Comparison of ENCODE assay signal across 11 cellular contexts in the genomic region with DNA sequence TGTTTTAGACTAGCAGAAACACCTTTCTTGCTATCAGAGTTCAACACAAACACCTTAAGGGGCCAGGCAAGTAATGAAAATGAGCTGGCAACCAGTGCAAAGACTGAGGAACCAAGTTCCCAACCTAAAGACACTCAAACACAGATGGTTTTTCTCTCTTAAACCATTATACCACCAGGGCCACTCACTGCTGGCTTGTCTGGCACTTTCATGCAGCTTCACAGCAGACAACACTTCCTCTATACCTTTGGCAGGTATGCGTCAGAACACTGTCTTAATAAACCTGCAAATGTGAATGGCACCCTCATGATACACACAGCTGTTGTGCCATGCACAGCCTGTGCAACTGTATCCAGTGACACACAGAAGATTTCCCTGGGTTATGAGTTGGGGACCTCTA. TPM values are rescaled to one million over a fixed set of nuclear protein-coding genes. Genes with fewer than 3 reads are reported as not detected.
DNase-seq lines count a peak whose midpoint lies in the region; ATAC-seq, FAIRE-seq and TF ChIP-seq lines count a peak whose summit lies in the region.
"Had no signal": no experiment of that assay in that cellular context is flagged by ENCODE, and none has a peak within 500 bp of the region (broad histone marks: within the 10 kb centered on the region; RNA-seq: fewer than 3 reads in every experiment).

No MANE protein-coding gene starts in this region.

- H3K27me3 ChIP-seq in RWPE2 (ENCODE audit: insufficient read depth, poor library complexity, severe bottlenecking) = no peaks in the 10 kb centered on the region
- H3K27me3 ChIP-seq in naive thymus-derived CD4-positive, alpha-beta T cell (ENCODE audit: control insufficient read depth in 2 of 2, insufficient read depth in 2 of 2, low read length in 2 of 2) = no peaks in the 10 kb centered on the region
- H3K27me3 ChIP-seq: upper lobe of right lung had no signal

- H3K27me3 Mint-ChIP-seq in activated CD4-positive, alpha-beta T cell treated with anti-CD3 and anti-CD28 coated beads for 36 hours = no peaks in the 10 kb centered on the region
- no peaks in the 10 kb centered on the region for H3K27me3 Mint-ChIP-seq in naive thymus-derived CD4-positive, alpha-beta T cell

- peak; percentile 31 for ATAC-seq in activated CD4-positive, alpha-beta T cell treated with anti-CD3 and anti-CD28 coated beads for 36 hours
- ATAC-seq in RWPE2 (ENCODE audit: low read depth) = no peak
- peak; percentile 74 for ATAC-seq in naive thymus-derived CD4-positive, alpha-beta T cell

- no peak overlapping the region for H3K4me3 ChIP-seq in RWPE2 (ENCODE audit: severe bottlenecking)
- no peak overlapping the region for H3K4me3 ChIP-seq in naive thymus-derived CD4-positive, alpha-beta T cell (ENCODE audit: low read length)
- H3K4me3 ChIP-seq: HAP-1, upper lobe of right lung had no signal

- no peak for FAIRE-seq in GM19239 (lab: Jason Lieb, UNC)

- intact Hi-C loops in activated CD4-positive, alpha-beta T cell treated with anti-CD3 and anti-CD28 coated beads for 36 hours (cut with DNase I, micrococcal nuclease) = loop anchor here (1.0 to 2.0 kb wide), 6 partner anchors 21 to 521 kb away; no protein-coding TSS in a partner anchor
- intact Hi-C loops in naive thymus-derived CD4-positive, alpha-beta T cell (cut with micrococcal nuclease) = loop anchor here (1.0 kb wide), 3 partner anchors 11 to 40 kb away; no protein-coding TSS in a partner anchor

- CTCF ChIA-PET in activated CD4-positive, alpha-beta T cell treated with anti-CD3 and anti-CD28 coated beads for 36 hours (lab: Charles Lee) = interaction anchor here (0.6 to 2.1 kb wide), 7 partner anchors 11 to 984 kb away, joined by 3 to 11 read pairs (median 4); no protein-coding TSS in a partner anchor
- CTCF ChIA-PET in naive thymus-derived CD4-positive, alpha-beta T cell (lab: Charles Lee) = interaction anchor here (0.7 to 2.3 kb wide), 5 partner anchors 9 to 50 kb away, joined by 3 to 8 read pairs (median 5); a partner anchor contains a TSS

- peaks cover 6% of the 10 kb centered on the region for H3K9me3 Mint-ChIP-seq in activated CD4-positive, alpha-beta T cell treated with anti-CD3 and anti-CD28 coated beads for 36 hours (ENCODE audit: low read depth)
- H3K9me3 Mint-ChIP-seq in naive thymus-derived CD4-positive, alpha-beta T cell = peaks cover 0 to 4% (median 0%) of the 10 kb centered on the region in 11 donors

- H3K36me3 Mint-ChIP-seq in activated CD4-positive, alpha-beta T cell treated with anti-CD3 and anti-CD28 coated beads for 36 hours (ENCODE audit: low read depth) = peaks cover 61% of the 10 kb centered on the region
- peaks cover 0 to 34% (median 5%) of the 10 kb centered on the region in 5 donors for H3K36me3 Mint-ChIP-seq in naive thymus-derived CD4-positive, alpha-beta T cell

- peak overlapping the region; percentile 86 for H3K27ac Mint-ChIP-seq in activated CD4-positive, alpha-beta T cell treated with anti-CD3 and anti-CD28 coated beads for 36 hours
- H3K27ac Mint-ChIP-seq in naive thymus-derived CD4-positive, alpha-beta T cell = peak overlapping the region; percentile 65 to 100 (median 92)

- peaks cover 4% of the 10 kb centered on the region for H3K4me1 ChIP-seq in RWPE2 (ENCODE audit: insufficient read depth, poor library complexity, severe bottlenecking)
- peaks cover 53 to 54% of the 10 kb centered on the region in 2 donors for H3K4me1 ChIP-seq in naive thymus-derived CD4-positive, alpha-beta T cell (ENCODE audit: control insufficient read depth in 2 of 2, insufficient read depth in 2 of 2, low read length in 2 of 2)
- H3K4me1 ChIP-seq: HAP-1 had no signal

- H3K4me3 Mint-ChIP-seq in activated CD4-positive, alpha-beta T cell treated with anti-CD3 and anti-CD28 coated beads for 36 hours = no peak overlapping the region
- H3K4me3 Mint-ChIP-seq in naive thymus-derived CD4-positive, alpha-beta T cell = peak overlapping the region in 8 of 10 donors; percentile 17 to 99 (median 58)

- H3K4me1 Mint-ChIP-seq in activated CD4-positive, alpha-beta T cell treated with anti-CD3 and anti-CD28 coated beads for 36 hours = peaks cover 80% of the 10 kb centered on the region
- H3K4me1 Mint-ChIP-seq in naive thymus-derived CD4-positive, alpha-beta T cell = peaks cover 57 to 92% (median 81%) of the 10 kb centered on the region in 7 donors

- H3K27ac ChIP-seq in RWPE2 (ENCODE audit: poor library complexity, severe bottlenecking) = no peak overlapping the region
- H3K27ac ChIP-seq in naive thymus-derived CD4-positive, alpha-beta T cell (ENCODE audit: low read depth, low read length) = peak overlapping the region; percentile 44
- H3K27ac ChIP-seq: upper lobe of right lung had no signal

- H3K9me3 ChIP-seq in RWPE2 (ENCODE audit: severe bottlenecking) = no peaks in the 10 kb centered on the region
- H3K9me3 ChIP-seq in naive thymus-derived CD4-positive, alpha-beta T cell (ENCODE audit: control insufficient read depth in 2 of 3, low read length in 3 of 3) = no peaks in the 10 kb centered on the region
- H3K9me3 ChIP-seq: HAP-1, upper lobe of right lung had no signal

- TF ChIP-seq CTCF in RWPE2 (IDR thresholded peaks at IDR 0.05; ENCODE audit: poor library complexity, severe bottlenecking) = no peak

- no peaks in the 10 kb centered on the region for H3K36me3 ChIP-seq in RWPE2 (ENCODE audit: low read depth)
- H3K36me3 ChIP-seq in naive thymus-derived CD4-positive, alpha-beta T cell (ENCODE audit: control insufficient read depth in 2 of 3, insufficient read depth in 3 of 3, low read length in 3 of 3) = peaks cover 0 to 6% (median 5%) of the 10 kb centered on the region in 3 experiments
- H3K36me3 ChIP-seq: HAP-1, upper lobe of right lung had no signal

- DNase-seq in activated CD4-positive, alpha-beta T cell treated with anti-CD3 and anti-CD28 coated beads for 36 hours = peak; percentile 61
- no peak for DNase-seq in activated CD4-positive, alpha-beta T cell treated with anti-CD3 and anti-CD28 coated beads for 1 hour
- peak; percentile 30 for DNase-seq in RWPE2 (ENCODE audit: low spot score)
- peak; percentile 74 for DNase-seq in activated effector memory CD4-positive, alpha-beta T cell treated with anti-CD3 and anti-CD28 coated beads, Interleukin-2, amount 50 U/mL, for 16 hours
- peak in 7 of 9 donors; percentile 49 to 74 (median 55) for DNase-seq in naive thymus-derived CD4-positive, alpha-beta T cell
- no peak for DNase-seq in COR-L47 (lab: John Stamatoyannopoulos, UW)
- DNase-seq in 8988T = no peak
- DNase-seq in GM19239 (ENCODE audit: insufficient read length, low spot score) = no peak
- DNase-seq: NCI-H1930, upper lobe of right lung had no signal

- POLR2A ChIA-PET in activated CD4-positive, alpha-beta T cell treated with anti-CD3 and anti-CD28 coated beads for 36 hours (lab: Charles Lee) = interaction anchor here (0.5 to 2.0 kb wide), 8 partner anchors 20 to 101 kb away, joined by 3 to 16 read pairs (median 6); no protein-coding TSS in a partner anchor
- POLR2A ChIA-PET in naive thymus-derived CD4-positive, alpha-beta T cell (lab: Charles Lee) = interaction anchor here (0.5 to 7.5 kb wide), 6 partner anchors 12 to 86 kb away, joined by 3 to 74 read pairs (median 6); a partner anchor contains a TSS

RNA-seq across cellular contexts. Expression of a gene that starts 41.6 kb away (rescaled TPM):
- 10 to 100 TPM; 38.5 to 49.8 TPM for total RNA-seq in activated CD4-positive, alpha-beta T cell treated with anti-CD3 and anti-CD28 coated beads for 36 hours
- 10 to 100 TPM; 39.8 to 66.8 (median 44.8) TPM for total RNA-seq in naive thymus-derived CD4-positive, alpha-beta T cell
- 10 to 100 TPM; 16.6 to 30.1 TPM for polyA plus RNA-seq in naive thymus-derived CD4-positive, alpha-beta T cell

Comparison
In these comparisons a context has a peak if more than half of its experiments do, and no peak if none do; other contexts are left out.
1. DNase-seq: peak in activated CD4-positive, alpha-beta T cell treated with anti-CD3 and anti-CD28 coated beads for 36 hours (single experiment), RWPE2 (single experiment), activated effector memory CD4-positive, alpha-beta T cell treated with anti-CD3 and anti-CD28 coated beads, Interleukin-2, amount 50 U/mL, for 16 hours (single experiment) and naive thymus-derived CD4-positive, alpha-beta T cell (7 of 9); none in activated CD4-positive, alpha-beta T cell treated with anti-CD3 and anti-CD28 coated beads for 1 hour (single experiment), COR-L47 (single experiment), 8988T (single experiment) and GM19239 (single experiment).